ENCODE assay signal across 8 cellular contexts in genomic region chr7:102404862-102405188, GRCh38. TPM values are rescaled to one million over a fixed set of nuclear protein-coding genes. Genes with fewer than 3 reads are reported as not detected.
"Had no signal": no experiment of that assay in that cellular context is flagged by ENCODE, and none has a peak within 500 bp of the region (broad histone marks: within the 10 kb centered on the region; RNA-seq: fewer than 3 reads in every experiment).

No MANE protein-coding gene starts in this region.

RNA-seq across cellular contexts. Expression of gene SPDYE6, which starts 48.6 kb away (rescaled TPM):
- total RNA-seq: activated CD8-positive, alpha-beta memory T cell treated with anti-CD3 and anti-CD28 coated beads, Interleukin-2, amount 10 ng/mL, durations not matched to agents 7 days and 5 days; activated T-helper 1 cell treated with anti-CD3 and anti-CD28 coated beads, Interleukin-12 subunit alpha, Interleukin-12 subunit beta, Interleukin-2, Interleukin-4 antibody, amounts not matched to agents 30 ng/mL and 10 ng/mL and 1 ng/mL, durations not matched to agents 14 hours and 24 hours and 36 hours; aorta; cerebellum; PC-3; Right ventricle myocardium superior; SJCRH30; T-helper 1 cell treated with Interleukin-12 subunit alpha and Interleukin-12 subunit beta and Interleukin-4 antibody, amounts not matched to agents 30 ng/mL and 1 ng/mL, for 36 hours had no signal
